1 cellular context compared by ENCODE assay signal in genomic region chr2:12964904-12965539, GRCh38.
A peak's percentile ranks its signal among the peaks of the same experiment; 100 is the strongest.
TF ChIP-seq lines count a peak whose summit lies in the region.

No MANE protein-coding gene starts in this region.

TF ChIP-seq in K562, 482 proteins besides CTCF, POLR2A, EP300 and RAD21 (continued from another document):
- peak; percentile 94 for TF ChIP-seq ZNF592 (IDR thresholded peaks at IDR 0.05)
- TF ChIP-seq POLR2AphosphoS5 (IDR thresholded peaks at IDR 0.05; ENCODE audit: control insufficient read depth, insufficient read depth, low read depth, low read length), result no peak
- 0 out of 2 replicates have a peak, but pooled peaks have one; percentile 27 for TF ChIP-seq RREB1 (CRISPR knock-in tag; IDR thresholded peaks at IDR 0.05)
- no peak for TF ChIP-seq CHD1 (IDR thresholded peaks at IDR 0.05; ENCODE audit: low read length)
- TF ChIP-seq BACH1 (tag; IDR thresholded peaks at IDR 0.05), result peak; percentile 38; the same call in 1 of the 2 replicates
- peak; percentile 56 for TF ChIP-seq MGA (IDR thresholded peaks at IDR 0.05)
- no peak for TF ChIP-seq ETV5 (CRISPR knock-in tag; IDR thresholded peaks at IDR 0.05; ENCODE audit: low read depth)
- TF ChIP-seq HDAC1 (IDR thresholded peaks at IDR 0.05), result no peak
- TF ChIP-seq ZNF696 (CRISPR knock-in tag; conservative IDR thresholded peaks at IDR 0.05), result no peak
- peak; percentile 63 for TF ChIP-seq NFRKB (IDR thresholded peaks at IDR 0.05; ENCODE audit: low read depth)
- TF ChIP-seq, protein P1, sequence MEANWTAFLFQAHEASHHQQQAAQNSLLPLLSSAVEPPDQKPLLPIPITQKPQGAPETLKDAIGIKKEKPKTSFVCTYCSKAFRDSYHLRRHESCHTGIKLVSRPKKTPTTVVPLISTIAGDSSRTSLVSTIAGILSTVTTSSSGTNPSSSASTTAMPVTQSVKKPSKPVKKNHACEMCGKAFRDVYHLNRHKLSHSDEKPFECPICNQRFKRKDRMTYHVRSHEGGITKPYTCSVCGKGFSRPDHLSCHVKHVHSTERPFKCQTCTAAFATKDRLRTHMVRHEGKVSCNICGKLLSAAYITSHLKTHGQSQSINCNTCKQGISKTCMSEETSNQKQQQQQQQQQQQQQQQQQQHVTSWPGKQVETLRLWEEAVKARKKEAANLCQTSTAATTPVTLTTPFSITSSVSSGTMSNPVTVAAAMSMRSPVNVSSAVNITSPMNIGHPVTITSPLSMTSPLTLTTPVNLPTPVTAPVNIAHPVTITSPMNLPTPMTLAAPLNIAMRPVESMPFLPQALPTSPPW (CRISPR knock-in tag; IDR thresholded peaks at IDR 0.05), result peak; percentile 56
- TF ChIP-seq ZNF311 (CRISPR knock-in tag; IDR thresholded peaks at IDR 0.05), result peak; percentile 61; the same call in 1 of the 2 replicates
- peak; percentile 78; the same call in 1 of the 2 replicates for TF ChIP-seq DMBX1 (CRISPR knock-in tag; IDR thresholded peaks at IDR 0.05; ENCODE audit: borderline replicate concordance)
